ENCODE assay signal across 20 cellular contexts in genomic region chr11:58829736-58830135, GRCh38. TPM values are rescaled to one million over a fixed set of nuclear protein-coding genes. Genes with fewer than 3 reads are reported as not detected.
DNase-seq lines count a peak whose midpoint lies in the region; ATAC-seq and TF ChIP-seq lines count a peak whose summit lies in the region.
"Had no signal": no experiment of that assay in that cellular context is flagged by ENCODE, and none has a peak within 500 bp of the region (broad histone marks: within the 10 kb centered on the region; RNA-seq: fewer than 3 reads in every experiment).

No MANE protein-coding gene starts in this region.

- H3K36me3 ChIP-seq in BE2C, result no peaks in the 10 kb centered on the region
- H3K36me3 ChIP-seq in adrenal gland (replicated peaks in 1 of 2), result no peaks in the 10 kb centered on the region

- DNase-seq in AG10803 (ENCODE audit: low read depth) (peak; percentile 67), HS-27A (ENCODE audit: low read depth) (peak; percentile 71), astrocyte of the hippocampus (ENCODE audit: low read depth, low spot score) (peak; percentile 29), iris pigment epithelial cell (ENCODE audit: low read depth) (peak; percentile 76), BE2C (no peak), adrenal gland (no peak), NCI-H1048 (lab: John Stamatoyannopoulos, UW) (no peak)
- DNase-seq: activated CD8-positive, alpha-beta memory T cell treated with anti-CD3 and anti-CD28 coated beads, Interleukin-2, amount 10 ng/mL, durations not matched to agents 7 days and 5 days; activated naive CD4-positive, alpha-beta T cell; CD4-positive, CD25-positive, alpha-beta regulatory T cell; Kasumi-1; kidney glomerular epithelial cell; NCI-H1694; NCI-H69; occipital lobe; small intestine; stimulated activated naive CD4-positive, alpha-beta T cell treated with Interleukin-2 at 50 U/mL for 16 hours had no signal

- H3K27me3 ChIP-seq in BE2C (no peaks in the 10 kb centered on the region), adrenal gland (no peaks in the 10 kb centered on the region)

- TF ChIP-seq CTCF in AG10803 (conservative IDR thresholded peaks at IDR 0.05; ENCODE audit: low read length) (no peak), BE2C (IDR thresholded peaks at IDR 0.05; ENCODE audit: low read depth, low read length) (no peak), adrenal gland (IDR thresholded peaks at IDR 0.05) (no peak)

- H3K27ac ChIP-seq in adrenal gland, result no peak overlapping the region

- H3K4me3 ChIP-seq in AG10803 (ENCODE audit: low read length) (no peak overlapping the region), BE2C (ENCODE audit: low read depth, low read length) (no peak overlapping the region), adrenal gland (no peak overlapping the region)

- TF ChIP-seq POLR2A in adrenal gland (IDR thresholded peaks at IDR 0.05), result no peak

- H3K4me1 ChIP-seq in BE2C, result no peaks in the 10 kb centered on the region
- H3K4me1 ChIP-seq in adrenal gland (replicated peaks in 1 of 2), result no peaks in the 10 kb centered on the region

- no peak for ATAC-seq in GM21423 (IDR thresholded peaks at IDR 0.05; ENCODE audit: unreplicated experiment)
- ATAC-seq: activated CD8-positive, alpha-beta memory T cell treated with anti-CD3 and anti-CD28 coated beads, Interleukin-2, amount 10 ng/mL, durations not matched to agents 7 days and 5 days; Panc1 had no signal

- intact Hi-C loops in adrenal gland (cut with DNase I), result no loop called here

- no peaks in the 10 kb centered on the region for H3K9me3 ChIP-seq in BE2C
- H3K9me3 ChIP-seq in adrenal gland (replicated peaks in 1 of 3), result peaks cover 0 to 14% (median 0%) of the 10 kb centered on the region in 3 donors

RNA-seq across cellular contexts. Expression of gene GLYATL2, which starts 14.8 kb away (rescaled TPM):
- polyA plus RNA-seq in BE2C (2012; ENCODE audit: insufficient read depth, insufficient read length, low read depth), result not detected
- not detected for total RNA-seq in adrenal gland
- under 1 TPM; 0.13 to 0.56 (median 0.20) TPM for polyA plus RNA-seq in adrenal gland
- total RNA-seq: activated CD8-positive, alpha-beta memory T cell treated with anti-CD3 and anti-CD28 coated beads, Interleukin-2, amount 10 ng/mL, durations not matched to agents 7 days and 5 days; CD4-positive, CD25-positive, alpha-beta regulatory T cell; ureter had no signal
- polyA plus RNA-seq: CD4-positive, CD25-positive, alpha-beta regulatory T cell had no signal

Comparison
In these comparisons a context has a peak if more than half of its experiments do, and no peak if none do; other contexts are left out.
1. DNase-seq: peak in AG10803 (single experiment), HS-27A (single experiment), astrocyte of the hippocampus (single experiment) and iris pigment epithelial cell (single experiment); none in BE2C (single experiment), adrenal gland (0 of 7) and NCI-H1048 (single experiment).